ENCODE assay signal across 39 cellular contexts in genomic region chr2:206257861-206258260, GRCh38.
"Had no signal": no experiment of that assay in that cellular context is flagged by ENCODE, and none has a peak within 500 bp of the region (broad histone marks: within the 10 kb centered on the region; RNA-seq: fewer than 3 reads in every experiment).

No MANE protein-coding gene starts in this region.

- H3K36me3 Mint-ChIP-seq: activated CD4-positive, alpha-beta memory T cell treated with anti-CD3 and anti-CD28 coated beads for 36 hours; brain had no signal

- FAIRE-seq: astrocyte, bronchial epithelial cell, TTC549 had no signal

- ATAC-seq: activated CD4-positive, alpha-beta T cell treated with anti-CD3 and anti-CD28 coated beads for 36 hours; activated CD8-positive, alpha-beta T cell treated with anti-CD3 and anti-CD28 coated beads for 36 hours; activated naive CD4-positive, alpha-beta T cell treated with anti-CD3 and anti-CD28 coated beads, Interleukin-2, amount 50 U/mL, for 72 hours; activated T-cell treated with anti-CD3 and anti-CD28 coated beads, Interleukin-2, amount 50 U/mL, for 4 hours; activated T-cell treated with anti-CD3 and anti-CD28 coated beads, Interleukin-2, amount 50 U/mL, for 72 hours; activated T-helper 17 cell treated with anti-CD3 and anti-CD28 coated beads, Interleukin-2, amount 50 U/mL, for 72 hours had no signal

- H3K27ac ChIP-seq: adrenal gland, cardiac muscle cell, VCaP had no signal

- H3K4me1 Mint-ChIP-seq: activated CD4-positive, alpha-beta T cell treated with anti-CD3 and anti-CD28 coated beads for 36 hours; activated T-helper 17 cell treated with anti-CD3 and anti-CD28 coated beads, Interleukin-2, amount 50 U/mL, for 72 hours had no signal

- H3K27ac Mint-ChIP-seq: activated B cell treated with CpG ODN at 0.5 μM for 24 hours; activated CD4-positive, alpha-beta memory T cell treated with anti-CD3 and anti-CD28 coated beads for 36 hours; activated CD4-positive, alpha-beta T cell treated with anti-CD3 and anti-CD28 coated beads for 36 hours; activated CD4-positive, alpha-beta T cell treated with anti-CD3 and anti-CD28 coated beads, Interleukin-2, amount 10 ng/mL, durations not matched to agents 24 days and 14 days; activated CD8-positive, alpha-beta T cell treated with anti-CD3 and anti-CD28 coated beads for 36 hours; activated naive CD4-positive, alpha-beta T cell treated with anti-CD3 and anti-CD28 coated beads for 36 hours; activated naive CD4-positive, alpha-beta T cell treated with anti-CD3 and anti-CD28 coated beads, Interleukin-2, amount 50 U/mL, for 72 hours; activated naive CD8-positive, alpha-beta T cell treated with anti-CD3 and anti-CD28 coated beads for 36 hours; activated T-cell treated with anti-CD3 and anti-CD28 coated beads, Interleukin-2, amount 50 U/mL, for 72 hours; activated T-helper 1 cell treated with anti-CD3 and anti-CD28 coated beads, Interleukin-12 subunit alpha, Interleukin-12 subunit beta, Interleukin-2, Interleukin-4 antibody, amounts not matched to agents 30 ng/mL and 10 ng/mL and 1 ng/mL, durations not matched to agents 14 hours and 24 hours and 36 hours; activated T-helper 17 cell treated with anti-CD3 and anti-CD28 coated beads, Interleukin-2, amount 50 U/mL, for 72 hours; brain; T-helper 1 cell treated with Interleukin-12 subunit alpha and Interleukin-12 subunit beta and Interleukin-4 antibody, amounts not matched to agents 30 μg/mL and 1 μg/mL, for 36 hours; T-helper 2 cell treated with Interferon-gamma antibody and Interleukin-4, amounts not matched to agents 5 μg/mL and 100 μg/mL, for 36 hours had no signal

- H3K9me3 Mint-ChIP-seq: activated B cell treated with CpG ODN at 0.5 μM for 24 hours; activated CD4-positive, alpha-beta memory T cell treated with anti-CD3 and anti-CD28 coated beads for 36 hours; activated naive CD4-positive, alpha-beta T cell treated with anti-CD3 and anti-CD28 coated beads for 36 hours; activated T-helper 17 cell treated with anti-CD3 and anti-CD28 coated beads, Interleukin-2, amount 50 U/mL, for 72 hours had no signal

- H3K4me1 ChIP-seq: adrenal gland had no signal

- DNase-seq: activated B cell treated with CpG ODN at 0.5 μM for 24 hours; activated CD4-positive, alpha-beta memory T cell treated with anti-CD3 and anti-CD28 coated beads for 36 hours; activated CD4-positive, alpha-beta T cell treated with anti-CD3 and anti-CD28 coated beads for 1 hour; activated CD4-positive, alpha-beta T cell treated with anti-CD3 and anti-CD28 coated beads for 36 hours; activated CD4-positive, alpha-beta T cell treated with anti-CD3 and anti-CD28 coated beads, Interleukin-2, amount 10 ng/mL, durations not matched to agents 24 days and 14 days; activated CD4-positive, alpha-beta T cell treated with anti-CD3 and anti-CD28 coated beads, Interleukin-2, amount 50 U/mL, for 1 hour; activated CD4-positive, alpha-beta T cell treated with anti-CD3 and anti-CD28 coated beads, Interleukin-2, amount 50 U/mL, for 4 hours; activated CD8-positive, alpha-beta memory T cell treated with anti-CD3 and anti-CD28 coated beads, Interleukin-2, amount 50 U/mL, for 4 hours; activated CD8-positive, alpha-beta T cell treated with anti-CD3 and anti-CD28 coated beads for 36 hours; activated effector memory CD4-positive, alpha-beta T cell treated with anti-CD3 and anti-CD28 coated beads, Interleukin-2, amount 50 U/mL, for 16 hours; activated gamma-delta T cell treated with Interleukin-2 at 50 U/mL for 16 hours; activated naive CD4-positive, alpha-beta T cell; activated naive CD4-positive, alpha-beta T cell treated with anti-CD3 and anti-CD28 coated beads for 36 hours; activated naive CD4-positive, alpha-beta T cell treated with anti-CD3 and anti-CD28 coated beads, Interleukin-2, amount 50 U/mL, for 16 hours; activated naive CD8-positive, alpha-beta T cell treated with anti-CD3 and anti-CD28 coated beads for 36 hours; activated T-cell treated with anti-CD3 and anti-CD28 coated beads for 4 hours; activated T-cell treated with anti-CD3 and anti-CD28 coated beads, Interleukin-2, amount 50 U/mL, for 1 hour; activated T-cell treated with anti-CD3 and anti-CD28 coated beads, Interleukin-2, amount 50 U/mL, for 4 hours; activated T-cell treated with anti-CD3 and anti-CD28 coated beads, Interleukin-2, amount 50 U/mL, for 72 hours; adrenal gland; amniotic stem cell; aorta; caudate nucleus; cerebellar nuclear complex; T-helper 1 cell; T-helper 2 cell; T-helper 9 cell had no signal

- H3K9me3 ChIP-seq: adrenal gland had no signal

- H3K4me3 Mint-ChIP-seq: activated B cell treated with CpG ODN at 0.5 μM for 24 hours; activated CD4-positive, alpha-beta memory T cell treated with anti-CD3 and anti-CD28 coated beads for 36 hours; activated CD4-positive, alpha-beta T cell treated with anti-CD3 and anti-CD28 coated beads for 36 hours; activated CD4-positive, alpha-beta T cell treated with anti-CD3 and anti-CD28 coated beads, Interleukin-2, amount 10 ng/mL, durations not matched to agents 24 days and 14 days; activated CD8-positive, alpha-beta T cell treated with anti-CD3 and anti-CD28 coated beads for 36 hours; activated naive CD4-positive, alpha-beta T cell treated with anti-CD3 and anti-CD28 coated beads for 36 hours; activated naive CD8-positive, alpha-beta T cell treated with anti-CD3 and anti-CD28 coated beads for 36 hours; activated T-cell treated with anti-CD3 and anti-CD28 coated beads, Interleukin-2, amount 50 U/mL, for 4 hours; activated T-cell treated with anti-CD3 and anti-CD28 coated beads, Interleukin-2, amount 50 U/mL, for 72 hours; activated T-helper 1 cell treated with anti-CD3 and anti-CD28 coated beads, Interleukin-12 subunit alpha, Interleukin-12 subunit beta, Interleukin-2, Interleukin-4 antibody, amounts not matched to agents 30 ng/mL and 10 ng/mL and 1 ng/mL, durations not matched to agents 14 hours and 24 hours and 36 hours; activated T-helper 17 cell treated with anti-CD3 and anti-CD28 coated beads, Interleukin-2, amount 50 U/mL, for 72 hours; brain; central memory CD8-positive, alpha-beta T cell; T-helper 1 cell treated with Interleukin-12 subunit alpha and Interleukin-12 subunit beta and Interleukin-4 antibody, amounts not matched to agents 30 μg/mL and 1 μg/mL, for 36 hours; T-helper 2 cell treated with Interferon-gamma antibody and Interleukin-4, amounts not matched to agents 5 μg/mL and 100 μg/mL, for 36 hours had no signal

- H3K36me3 ChIP-seq: adrenal gland, cardiac muscle cell had no signal

- H3K4me3 ChIP-seq: adrenal gland, cardiac muscle cell had no signal
